ENCODE assay signal across 16 cellular contexts in the genomic region with DNA sequence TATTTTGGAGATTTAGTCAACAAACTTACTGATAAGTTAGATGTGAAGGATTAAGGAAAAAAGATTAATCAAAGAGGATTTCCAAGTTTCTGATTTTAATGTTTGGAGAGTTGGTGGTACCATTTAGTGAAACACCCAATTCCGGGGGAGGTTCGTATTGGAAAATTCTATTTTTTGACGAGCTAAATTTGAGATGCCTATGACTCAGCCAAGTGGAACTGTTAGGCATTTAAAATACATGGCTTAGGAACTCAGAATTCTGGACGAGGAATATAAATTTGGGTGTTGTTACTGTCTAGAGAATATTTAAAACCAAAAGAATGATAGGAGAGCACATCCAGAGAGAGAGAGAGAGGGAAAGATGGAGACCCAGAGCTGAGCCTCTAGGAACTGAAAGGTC.
DNase-seq lines count a peak whose midpoint lies in the region; ATAC-seq and TF ChIP-seq lines count a peak whose summit lies in the region.
"Had no signal": no experiment of that assay in that cellular context is flagged by ENCODE, and none has a peak within 500 bp of the region (broad histone marks: within the 10 kb centered on the region; RNA-seq: fewer than 3 reads in every experiment).

No MANE protein-coding gene starts in this region.

- H3K9me3 ChIP-seq in ascending aorta (no peaks in the 10 kb centered on the region), osteoblast (ENCODE audit: low read depth, low read length) (no peaks in the 10 kb centered on the region), aorta (ENCODE audit: control insufficient read depth, low read length) (no peaks in the 10 kb centered on the region)
- H3K9me3 ChIP-seq: A549 had no signal

- no peak for DNase-seq in ascending aorta (ENCODE audit: low spot score in 2 of 2)
- peak; percentile 28 for DNase-seq in inferior parietal cortex (ENCODE audit: extremely low spot score)
- DNase-seq in osteoblast (ENCODE audit: insufficient read length, low spot score, missing footprints): peak; percentile 52
- DNase-seq in aorta: no peak
- no peak for DNase-seq in RPMI8226
- DNase-seq in T-helper 2 cell: no peak
- DNase-seq in mucosa of gallbladder (ENCODE audit: low spot score): no peak
- DNase-seq: CD8-positive, alpha-beta T cell; COR-L47; DMS153; DND-41; GDM1; H7 had no signal

- no peak overlapping the region for H3K4me3 ChIP-seq in ascending aorta
- no peak overlapping the region for H3K4me3 ChIP-seq in osteoblast (ENCODE audit: insufficient read depth, low read length)
- no peak overlapping the region for H3K4me3 ChIP-seq in aorta (ENCODE audit: low read length in 2 of 2)
- H3K4me3 ChIP-seq: A549, GM23338 had no signal

- peaks cover 0 to 4% of the 10 kb centered on the region in 2 donors for H3K4me1 ChIP-seq in ascending aorta
- no peaks in the 10 kb centered on the region for H3K4me1 ChIP-seq in osteoblast (ENCODE audit: insufficient read depth, low read length)
- H3K4me1 ChIP-seq in aorta (ENCODE audit: control insufficient read depth in 1 of 2, insufficient read depth in 2 of 2, low read length in 2 of 2): peaks cover 0 to 4% of the 10 kb centered on the region in 2 donors
- H3K4me1 ChIP-seq: A549 had no signal

- H2AFZ ChIP-seq in osteoblast (ENCODE audit: low read length): peak overlapping the region; percentile 42
- H2AFZ ChIP-seq: GM23338 had no signal

- H3K27me3 ChIP-seq in ascending aorta (no peaks in the 10 kb centered on the region), osteoblast (ENCODE audit: insufficient read depth, low read length) (no peaks in the 10 kb centered on the region), aorta (ENCODE audit: control insufficient read depth in 1 of 2, insufficient read depth in 2 of 2, low read length in 1 of 2) (no peaks in the 10 kb centered on the region)

- no peaks in the 10 kb centered on the region for H4K20me1 ChIP-seq in osteoblast (ENCODE audit: insufficient read depth, low read length)

- TF ChIP-seq CTCF in ascending aorta (IDR thresholded peaks at IDR 0.05) (no peak), osteoblast (IDR thresholded peaks at IDR 0.05; ENCODE audit: extremely low read depth, low read depth, low read length) (no peak)

- no peak overlapping the region for H3K4me2 ChIP-seq in osteoblast (ENCODE audit: insufficient read depth, low read length)
- H3K4me2 ChIP-seq: A549, GM23338 had no signal

- no peaks in the 10 kb centered on the region for H3K79me2 ChIP-seq in osteoblast (ENCODE audit: insufficient read depth, low read length)

- H3K27ac ChIP-seq in ascending aorta (peak overlapping the region; percentile 69 to 80), osteoblast (ENCODE audit: low read depth, low read length) (no peak overlapping the region), aorta (ENCODE audit: low read depth in 1 of 2, low read length in 2 of 2) (peak overlapping the region; percentile 43 to 44)
- H3K27ac ChIP-seq: A549, HL-60 had no signal

- ATAC-seq in aorta (ENCODE audit: low FRiP score): no peak
- ATAC-seq: A549; CD8-positive, alpha-beta T cell; GM23338 had no signal

- WGBS in aorta, 2 donors: 3 to 14% methylated on average over 4 of the region's 4 CpGs

- intact Hi-C loops in ascending aorta (cut with DNase I) (loop anchor here (10.0 kb wide), 2 partner anchors 146 to 1096 kb away; a partner anchor contains a TSS), aorta (cut with DNase I) (loop anchor here in 1 of 2 donors (10.0 kb wide), 1 partner anchor 1096 kb away; a partner anchor contains a TSS)

- H3K36me3 ChIP-seq in ascending aorta (no peaks in the 10 kb centered on the region), osteoblast (ENCODE audit: insufficient read depth, low read length) (no peaks in the 10 kb centered on the region), aorta (ENCODE audit: control insufficient read depth in 1 of 2, insufficient read depth in 2 of 2, low read length in 1 of 2) (no peaks in the 10 kb centered on the region)

Comparison
In these comparisons a context has a peak if more than half of its experiments do, and no peak if none do; other contexts are left out.
1. DNase-seq: peak in inferior parietal cortex (single experiment) and osteoblast (single experiment); none in ascending aorta (0 of 2), aorta (0 of 2), RPMI8226 (single experiment), T-helper 2 cell (0 of 5) and mucosa of gallbladder (single experiment).